1 cellular context compared by ENCODE assay signal in genomic region chr20:45445805-45446562, GRCh38.
TF ChIP-seq lines count a peak whose summit lies in the region.

No MANE protein-coding gene starts in this region.

TF ChIP-seq in K562, 482 proteins besides CTCF, POLR2A, EP300 and RAD21:
- TF ChIP-seq SMC3 (conservative IDR thresholded peaks at IDR 0.05; ENCODE audit: insufficient read depth, low read depth, low read length) = 0 out of 2 replicates have a peak, but pooled peaks have one; percentile 13
- TF ChIP-seq KLF6 (CRISPR knock-in tag; IDR thresholded peaks at IDR 0.05; ENCODE audit: borderline replicate concordance) = no peak
- TF ChIP-seq FUS (optimal IDR thresholded peaks at IDR 0.05; ENCODE audit: low read depth, low read length) = no peak
- TF ChIP-seq PHF20 (IDR thresholded peaks at IDR 0.05; ENCODE audit: partially characterized antibody) = no peak
- TF ChIP-seq PCBP1 (IDR thresholded peaks at IDR 0.05; ENCODE audit: low read depth, low read length, poor library complexity, severe bottlenecking) = no peak
- TF ChIP-seq NBN (IDR thresholded peaks at IDR 0.05; ENCODE audit: low read depth) = no peak
- no peak for TF ChIP-seq CREB1 (IDR thresholded peaks at IDR 0.05)
- no peak for TF ChIP-seq CREB1 (CRISPR knock-in tag; IDR thresholded peaks at IDR 0.05)
- TF ChIP-seq RBM25 (IDR thresholded peaks at IDR 0.05; ENCODE audit: low read depth, low read length, severe bottlenecking) = peak; percentile 59
- 0 out of 4 replicates have a peak, but pooled peaks of 1 of the 2 experiments have one; percentile 14 for TF ChIP-seq RCOR1 (IDR thresholded peaks at IDR 0.05; ENCODE audit: borderline replicate concordance in 1 of 2, low read depth in 2 of 2, low read length in 2 of 2)
